Comparison of ENCODE assay signal across 8 cellular contexts in the genomic region with DNA sequence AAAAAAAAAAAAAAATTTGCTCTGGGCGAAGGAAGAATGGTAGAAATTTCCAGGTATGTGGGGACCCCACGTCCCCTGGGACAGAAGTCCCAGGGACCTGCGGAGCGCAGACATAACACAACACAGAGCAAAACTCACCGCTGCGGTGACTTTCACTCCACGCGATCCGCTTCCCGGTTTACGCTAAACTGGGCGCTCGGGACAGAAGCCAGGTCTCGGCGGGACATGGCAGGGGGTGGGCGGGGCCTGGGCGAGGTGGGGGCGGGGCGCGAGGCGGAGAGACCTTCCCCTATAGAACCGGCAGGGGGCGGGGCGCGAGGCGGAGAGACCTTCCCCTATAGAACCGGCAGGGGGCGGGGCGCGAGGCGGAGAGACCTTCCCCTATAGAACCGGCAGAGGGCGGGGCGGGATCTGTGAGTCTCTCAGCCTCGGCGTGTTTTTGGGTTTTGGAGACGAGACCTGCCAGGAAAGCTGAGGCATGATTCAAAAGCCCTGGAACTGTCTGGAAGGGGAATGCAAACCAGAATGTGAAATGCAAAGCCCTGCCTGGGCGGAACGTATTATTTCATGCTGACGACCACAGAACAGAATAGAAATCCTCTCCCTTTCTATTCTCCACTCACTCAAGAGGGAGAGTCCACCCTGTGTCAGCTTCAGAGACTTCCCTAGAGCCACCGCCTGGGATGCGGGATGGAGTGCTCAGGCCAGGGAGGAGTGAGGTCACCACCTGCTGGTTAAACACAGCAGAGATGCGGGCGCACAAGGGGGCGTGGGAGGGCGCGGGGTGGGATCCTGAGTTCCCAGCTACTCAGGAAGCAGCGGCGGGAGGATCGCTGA. TPM values are rescaled to one million over a fixed set of nuclear protein-coding genes. Genes with fewer than 3 reads are reported as not detected.
DNase-seq lines count a peak whose midpoint lies in the region; ATAC-seq and TF ChIP-seq lines count a peak whose summit lies in the region.

No MANE protein-coding gene starts in this region.

- peaks cover 14% of the 10 kb centered on the region for H3K4me1 ChIP-seq in CD4-positive, CD25-positive, alpha-beta regulatory T cell (ENCODE audit: control insufficient read depth, insufficient read depth, low read length, poor library complexity, severe bottlenecking)
- no peaks in the 10 kb centered on the region for H3K4me1 ChIP-seq in breast epithelium

- DNase-seq in CD4-positive, CD25-positive, alpha-beta regulatory T cell, result peak; percentile 74 to 83 (median 76)
- DNase-seq in LHCN-M2 (ENCODE audit: low read depth) (peak; percentile 13), activated B cell treated with CpG ODN at 0.5 μM for 24 hours (peak; percentile 70), breast epithelium (ENCODE audit: low spot score in 2 of 2) (peak; percentile 73 to 77), iPS-NIHi7 (ENCODE audit: extremely low spot score) (peak; percentile 88)

- TF ChIP-seq CTCF in activated B cell treated with CpG ODN at 0.5 μM for 24 hours (IDR thresholded peaks at IDR 0.05) (no peak), breast epithelium (IDR thresholded peaks at IDR 0.05) (peak; percentile 33 to 49 (median 47))

- H3K27ac Mint-ChIP-seq in CD4-positive, CD25-positive, alpha-beta regulatory T cell, result peak overlapping the region in 2 of 3 donors; percentile 38 to 81
- no peak overlapping the region for H3K27ac Mint-ChIP-seq in activated B cell treated with CpG ODN at 0.5 μM for 24 hours

- H3K36me3 Mint-ChIP-seq in CD4-positive, CD25-positive, alpha-beta regulatory T cell, result peaks cover 6% of the 10 kb centered on the region
- no peaks in the 10 kb centered on the region for H3K36me3 Mint-ChIP-seq in activated B cell treated with CpG ODN at 0.5 μM for 24 hours (ENCODE audit: low read depth)

- CTCF ChIA-PET in activated B cell treated with CpG ODN at 0.5 μM for 24 hours (lab: Charles Lee), result interaction anchor here (0.8 to 1.7 kb wide), 3 partner anchors 30 to 202 kb away, joined by 3 to 4 read pairs (median 4); no protein-coding TSS in a partner anchor

- peaks cover 2 to 9% of the 10 kb centered on the region in 2 experiments for H3K9me3 ChIP-seq in CD4-positive, CD25-positive, alpha-beta regulatory T cell (ENCODE audit: control insufficient read depth in 2 of 2, low read length in 2 of 2)
- peaks cover 0 to 8% of the 10 kb centered on the region in 2 donors for H3K9me3 ChIP-seq in breast epithelium

- TF ChIP-seq POLR2A in breast epithelium (IDR thresholded peaks at IDR 0.05), result no peak

- H3K27me3 Mint-ChIP-seq in CD4-positive, CD25-positive, alpha-beta regulatory T cell, result peaks cover 12% of the 10 kb centered on the region
- H3K27me3 Mint-ChIP-seq in activated B cell treated with CpG ODN at 0.5 μM for 24 hours, result peaks cover 5% of the 10 kb centered on the region

- peak overlapping the region; percentile 87 to 93 (median 90) for H3K4me3 Mint-ChIP-seq in CD4-positive, CD25-positive, alpha-beta regulatory T cell
- peak overlapping the region; percentile 84 for H3K4me3 Mint-ChIP-seq in activated B cell treated with CpG ODN at 0.5 μM for 24 hours

- peaks cover 0 to 16% (median 2%) of the 10 kb centered on the region in 7 donors for H3K9me3 Mint-ChIP-seq in CD4-positive, CD25-positive, alpha-beta regulatory T cell
- peaks cover 14% of the 10 kb centered on the region for H3K9me3 Mint-ChIP-seq in activated B cell treated with CpG ODN at 0.5 μM for 24 hours

- H3K4me3 ChIP-seq in CD4-positive, CD25-positive, alpha-beta regulatory T cell (ENCODE audit: low read depth, low read length), result peak overlapping the region; percentile 83
- H3K4me3 ChIP-seq in breast epithelium (peak overlapping the region; percentile 40 to 67 (median 58)), skin epidermis (peak overlapping the region; percentile 26 to 50 (median 31))

- H3K4me1 Mint-ChIP-seq in CD4-positive, CD25-positive, alpha-beta regulatory T cell, result peaks cover 0 to 21% (median 5%) of the 10 kb centered on the region in 4 donors
- H3K4me1 Mint-ChIP-seq in activated B cell treated with CpG ODN at 0.5 μM for 24 hours, result peaks cover 11% of the 10 kb centered on the region

- H3K27me3 ChIP-seq in CD4-positive, CD25-positive, alpha-beta regulatory T cell (ENCODE audit: control insufficient read depth, insufficient read depth, low read length), result no peaks in the 10 kb centered on the region
- H3K27me3 ChIP-seq in breast epithelium, result no peaks in the 10 kb centered on the region

- no peaks in the 10 kb centered on the region for H3K36me3 ChIP-seq in CD4-positive, CD25-positive, alpha-beta regulatory T cell (ENCODE audit: control insufficient read depth, insufficient read depth, low read length)
- H3K36me3 ChIP-seq in breast epithelium, result no peaks in the 10 kb centered on the region

- POLR2A ChIA-PET in activated B cell treated with CpG ODN at 0.5 μM for 24 hours (lab: Charles Lee), result interaction anchor here (0.7 to 1.2 kb wide), 4 partner anchors 31 to 1390 kb away, joined by 3 to 7 read pairs (median 4); partner anchors contain the start of gene ZNF816

- no peak overlapping the region for H3K27ac ChIP-seq in CD4-positive, CD25-positive, alpha-beta regulatory T cell (ENCODE audit: insufficient read depth, low read length, poor library complexity, severe bottlenecking)
- peak overlapping the region; percentile 66 to 82 for H3K27ac ChIP-seq in breast epithelium
- H3K27ac ChIP-seq in skin epidermis, result peak overlapping the region in 9 of 21 experiments; percentile 10 to 74 (median 50)

- intact Hi-C loops in activated B cell treated with CpG ODN at 0.5 μM for 24 hours (cut with micrococcal nuclease), result loop anchor here (1.0 to 5.0 kb wide), 3 partner anchors 109 to 372 kb away; partner anchors contain the start of genes ZNF160, ZNF347 and ZNF525
- intact Hi-C loops in breast epithelium (cut with DNase I; ENCODE audit: low total_unique reads), result loop anchor here (2.0 kb wide), 1 partner anchor 55 kb away; no protein-coding TSS in a partner anchor

- peak; percentile 93 to 95 for ATAC-seq in CD4-positive, CD25-positive, alpha-beta regulatory T cell (ENCODE audit: low read depth in 2 of 2)
- ATAC-seq in activated B cell treated with CpG ODN at 0.5 μM for 24 hours (ENCODE audit: low read depth) (peak; percentile 97), HG03139 (IDR thresholded peaks at IDR 0.05; ENCODE audit: unreplicated experiment) (no peak), GM18870 (IDR thresholded peaks at IDR 0.05; ENCODE audit: unreplicated experiment) (no peak)

RNA-seq across cellular contexts. Expression of gene ERVV-1, which starts 20.2 kb away (rescaled TPM):
- total RNA-seq in CD4-positive, CD25-positive, alpha-beta regulatory T cell, result not detected
- polyA plus RNA-seq in CD4-positive, CD25-positive, alpha-beta regulatory T cell, result not detected
- total RNA-seq in LHCN-M2 (2014; rRNA removed), result not detected in 2 replicates
- polyA plus RNA-seq in LHCN-M2 (2012), result not detected
- 0.11 and 0.12 TPM in 2 replicates for total RNA-seq in activated B cell treated with CpG ODN at 0.5 μM for 24 hours
- total RNA-seq in breast epithelium, result not detected

RNA-seq across cellular contexts. Expression of gene ZNF816, which starts 30.9 kb away (rescaled TPM):
- 5.1 TPM for total RNA-seq in CD4-positive, CD25-positive, alpha-beta regulatory T cell
- polyA plus RNA-seq in CD4-positive, CD25-positive, alpha-beta regulatory T cell, result 10 to 100 TPM; 10.6 to 25.1 (median 18.7) TPM
- 9.9 and 11.2 TPM in 2 replicates for total RNA-seq in LHCN-M2 (2014; rRNA removed)
- 4.1 TPM for polyA plus RNA-seq in LHCN-M2 (2012)
- total RNA-seq in activated B cell treated with CpG ODN at 0.5 μM for 24 hours, result 17.0 and 18.0 TPM in 2 replicates
- 10 to 100 TPM in 2 of 3 donors, 1 to 10 TPM in 1; 7.5 to 16.5 (median 15.1) TPM for total RNA-seq in breast epithelium

RNA-seq across cellular contexts. Expression of gene ERVV-2, which starts 51.0 kb away (rescaled TPM):
- total RNA-seq in CD4-positive, CD25-positive, alpha-beta regulatory T cell, result not detected
- not detected for polyA plus RNA-seq in CD4-positive, CD25-positive, alpha-beta regulatory T cell
- total RNA-seq in LHCN-M2 (2014; rRNA removed) (not detected in 2 replicates), activated B cell treated with CpG ODN at 0.5 μM for 24 hours (not detected in 2 replicates), breast epithelium (not detected)
- not detected for polyA plus RNA-seq in LHCN-M2 (2012)

Comparison
In these comparisons a context has a peak if more than half of its experiments do, and no peak if none do; other contexts are left out.
1. ATAC-seq: peak in CD4-positive, CD25-positive, alpha-beta regulatory T cell (2 of 2) and activated B cell treated with CpG ODN at 0.5 μM for 24 hours (single experiment); none in HG03139 (single experiment) and GM18870 (single experiment).
2. DNase-seq: peak in every context shown above with its lines; median percentile 88 in iPS-NIHi7; 76 in CD4-positive, CD25-positive, alpha-beta regulatory T cell; 75 in breast epithelium; 70 in activated B cell treated with CpG ODN at 0.5 μM for 24 hours; 13 in LHCN-M2.
3. H3K4me3 ChIP-seq: peak in every context shown above with its lines; median percentile 83 in CD4-positive, CD25-positive, alpha-beta regulatory T cell; 58 in breast epithelium; 31 in skin epidermis.